Comparison of ENCODE assay signal across 1 cellular context in genomic region chr9:85142461-85143401, GRCh38.
TF ChIP-seq lines count a peak whose summit lies in the region.

No MANE protein-coding gene starts in this region.

TF ChIP-seq in H1, 55 proteins besides CTCF, POLR2A, EP300 and RAD21 (continued from another document):
- TF ChIP-seq RFX5 (IDR thresholded peaks at IDR 0.05; ENCODE audit: borderline replicate concordance, low read depth, low read length) = no peak
- TF ChIP-seq ATF3 (IDR thresholded peaks at IDR 0.05; ENCODE audit: insufficient read depth, low read depth, low read length) = no peak
- no peak for TF ChIP-seq CHD7 (IDR thresholded peaks at IDR 0.05; ENCODE audit: insufficient replicate concordance, low read length)
